In the genomic region with DNA sequence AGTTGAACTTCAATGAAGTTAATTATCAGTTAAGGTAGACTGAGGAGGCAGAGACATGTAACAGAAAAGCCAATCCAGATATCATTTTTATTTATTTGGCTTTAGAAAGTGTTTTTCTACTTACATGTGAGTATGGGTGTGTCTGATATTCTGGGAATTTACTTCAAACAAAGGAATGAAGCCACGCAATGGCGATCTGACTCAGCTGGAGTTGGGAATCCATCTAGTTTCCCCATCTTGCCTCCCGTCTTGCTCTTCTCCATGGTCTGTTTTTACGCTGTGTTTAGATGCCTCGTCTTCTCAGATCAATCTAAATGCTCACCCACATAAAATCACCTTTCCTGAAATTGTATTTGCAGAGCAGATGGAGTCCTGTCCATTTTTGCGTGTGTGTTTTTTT, we compare ENCODE assay signal across 1 cellular context.
TF ChIP-seq lines count a peak whose summit lies in the region.

No MANE protein-coding gene starts in this region.

TF ChIP-seq in H1, 55 proteins besides CTCF, POLR2A, EP300 and RAD21 (continued from another document):
- TF ChIP-seq CBX8 (IDR thresholded peaks at IDR 0.05; ENCODE audit: borderline replicate concordance, low read depth, low read length) = no peak
- TF ChIP-seq SIRT6 (IDR thresholded peaks at IDR 0.05; ENCODE audit: low read length) = no peak
- no peak for TF ChIP-seq SRF (IDR thresholded peaks at IDR 0.05; ENCODE audit: low read depth, low read length)
- no peak for TF ChIP-seq HDAC6 (IDR thresholded peaks at IDR 0.05; ENCODE audit: low read depth, low read length)
TF ChIP-seq in H1: peak in this region for 0.
